In genomic region chr3:72496055-72496690, GRCh38 we compare ENCODE assay signal across 17 cellular contexts. TPM values are rescaled to one million over a fixed set of nuclear protein-coding genes. Genes with fewer than 3 reads are reported as not detected.
A peak's percentile ranks its signal among the peaks of the same experiment; 100 is the strongest.
DNase-seq lines count a peak whose midpoint lies in the region; ATAC-seq, FAIRE-seq and TF ChIP-seq lines count a peak whose summit lies in the region.
"Had no signal": no experiment of that assay in that cellular context is flagged by ENCODE, and none has a peak within 500 bp of the region (broad histone marks: within the 10 kb centered on the region; RNA-seq: fewer than 3 reads in every experiment).

No MANE protein-coding gene starts in this region.

- 0 out of 2 replicates have a peak, but pooled peaks cover 4% of the 10 kb centered on the region for H3K4me1 ChIP-seq in GM12878 (ENCODE audit: control insufficient read depth, insufficient read depth, low read length)

- DNase-seq in CD1c-positive myeloid dendritic cell (ENCODE audit: extremely low spot score) (peak; percentile 66), GM19239 (ENCODE audit: insufficient read length, low spot score) (peak; percentile 17), MV-4-11 (lab: John Stamatoyannopoulos, UW) (peak; percentile 93), GM12878 (ENCODE audit: low read depth, low spot score) (no peak), nucleus accumbens (lab: John Stamatoyannopoulos, UW) (no peak)
- DNase-seq: activated effector memory CD4-positive, alpha-beta T cell treated with anti-CD3 and anti-CD28 coated beads, Interleukin-2, amount 50 U/mL, for 16 hours; heart right ventricle; SHP77 treated with DMSO at 0.1 percent for 48 hours; T-helper 17 cell had no signal

- H2AFZ ChIP-seq in GM12878 (ENCODE audit: control insufficient read depth, low read depth, low read length): no peak overlapping the region

- SMC1A ChIA-PET in GM12878 (lab: Charles Lee; ENCODE audit: uncharacterized antibody, unreplicated experiment): interaction anchor here (0.5 to 1.6 kb wide), 10 partner anchors 9 to 252 kb away, joined by 3 to 5 read pairs (median 3); no protein-coding TSS in a partner anchor

- RAD21 ChIA-PET in GM12878 (lab: Charles Lee; ENCODE audit: unreplicated experiment): interaction anchor here (0.8 to 2.4 kb wide), 8 partner anchors 9 to 566 kb away, joined by 3 to 13 read pairs (median 4); no protein-coding TSS in a partner anchor

- no peaks in the 10 kb centered on the region for H3K36me3 ChIP-seq in GM12878 (ENCODE audit: control insufficient read depth in 2 of 2, insufficient read depth in 2 of 2, low read length in 1 of 2)
- H3K36me3 ChIP-seq: heart right ventricle, tibial nerve had no signal

- H3K27me3 ChIP-seq in GM12878 (replicated peaks in 1 of 2; ENCODE audit: control insufficient read depth in 2 of 2, insufficient read depth in 2 of 2, low read length in 1 of 2): no peaks in the 10 kb centered on the region
- H3K27me3 ChIP-seq: heart right ventricle, tibial nerve had no signal

- POLR2A ChIA-PET in GM12878 (lab: Charles Lee): interaction anchor here (0.6 to 1.3 kb wide), 8 partner anchors 10 to 549 kb away, joined by 3 to 11 read pairs (median 4); no protein-coding TSS in a partner anchor

- no peak for TF ChIP-seq POLR2A in GM12878 (IDR thresholded peaks at IDR 0.05; ENCODE audit: low read depth, low read length)

- TF ChIP-seq RAD21 in GM12878 (IDR thresholded peaks at IDR 0.05; ENCODE audit: insufficient read depth, low read depth, low read length): no peak

- WGBS in GM12878 (ENCODE audit: insufficient coverage, insufficient replicate concordance, low lambda C conversion rate, missing lambda C conversion rate): 34% methylated on average over 3 of the region's 4 CpGs

- FAIRE-seq in GM19239 (lab: Jason Lieb, UNC) (peak; percentile 71), GM12878 (lab: Jason Lieb, UNC) (no peak)

- in situ Hi-C loops in GM12878 (cut with MboI): no loop called here

- no peak overlapping the region for H3K4me3 ChIP-seq in GM12878
- H3K4me3 ChIP-seq: heart right ventricle, lung, smooth muscle cell, tibial nerve had no signal

- ATAC-seq in GM12878: peak; percentile 90
- no peak for ATAC-seq in GM21381 (IDR thresholded peaks at IDR 0.05; ENCODE audit: unreplicated experiment)
- ATAC-seq in HG02759 (IDR thresholded peaks at IDR 0.05; ENCODE audit: unreplicated experiment): no peak
- no peak for ATAC-seq in GM19455 (IDR thresholded peaks at IDR 0.05; ENCODE audit: unreplicated experiment)
- ATAC-seq: activated CD4-positive, CD25-positive, alpha-beta regulatory T cell treated with anti-CD3 and anti-CD28 coated beads, Interleukin-2, amount 50 U/mL, for 24 hours; heart right ventricle; natural killer cell treated with Interleukin-12 subunit alpha and Interleukin-12 subunit beta and Interleukin-15 and Interleukin-18, amount 100 ng/mL, for 72 hours; T-helper 17 cell had no signal

- H3K27ac ChIP-seq in GM12878 (ENCODE audit: control insufficient read depth, insufficient read depth): peak overlapping the region; percentile 33; the same call in 1 of the 2 replicates
- H3K27ac ChIP-seq: tibial nerve had no signal

- CTCF ChIA-PET in GM12878 (lab: Yijun Ruan, JAX): interaction anchor here (1.2 to 1.7 kb wide), 2 partner anchors 12 to 170 kb away, joined by 3 to 7 read pairs; no protein-coding TSS in a partner anchor

- no peak overlapping the region for H3K4me2 ChIP-seq in GM12878 (ENCODE audit: control insufficient read depth, insufficient read depth)
- H3K4me2 ChIP-seq: smooth muscle cell had no signal

- no peak overlapping the region for H3K9ac ChIP-seq in GM12878 (ENCODE audit: control insufficient read depth, insufficient read depth, low read length)

- intact Hi-C loops in GM12878 (cut with micrococcal nuclease; ENCODE audit: unreplicated experiment): no loop called here

- H3K79me2 ChIP-seq in GM12878 (ENCODE audit: control insufficient read depth, insufficient read depth, low read length): no peaks in the 10 kb centered on the region

- 0 out of 4 replicates have a peak, but pooled peaks of 1 of the 2 experiments have one; percentile 6 for TF ChIP-seq EP300 in GM12878 (IDR thresholded peaks at IDR 0.05; ENCODE audit: borderline replicate concordance in 1 of 2, control insufficient read depth in 1 of 2, low read depth in 2 of 2, low read length in 2 of 2)

- no peak for TF ChIP-seq CTCF in GM12878 (IDR thresholded peaks at IDR 0.05 in 2 of 3, conservative IDR thresholded peaks at IDR 0.05 in 1 of 3; ENCODE audit: control insufficient read depth in 2 of 3, extremely low read depth in 1 of 3, insufficient read depth in 1 of 3, low read depth in 3 of 3, low read length in 3 of 3)

- no peaks in the 10 kb centered on the region; the same call in 1 of the 3 replicates for H3K9me3 ChIP-seq in GM12878 (replicated peaks; ENCODE audit: control insufficient read depth, insufficient read depth, low read length)

- no TSS peak for BruUV-seq in GM12878 (replicated peaks; lab: Mats Ljungman, UMichigan)

- H4K20me1 ChIP-seq in GM12878 (ENCODE audit: control insufficient read depth, insufficient read depth): no peaks in the 10 kb centered on the region

TF ChIP-seq in GM12878, 131 proteins besides CTCF, POLR2A, EP300 and RAD21 (continues in another document):
- TF ChIP-seq ZNF592 (IDR thresholded peaks at IDR 0.05) (no peak), YY1 (IDR thresholded peaks at IDR 0.05; ENCODE audit: low read depth, low read length) (no peak), JUNB (IDR thresholded peaks at IDR 0.05) (no peak), NFYA (IDR thresholded peaks at IDR 0.05; ENCODE audit: borderline replicate concordance, low read depth, low read length) (no peak), BCL11A (IDR thresholded peaks at IDR 0.05; ENCODE audit: low read depth, low read length) (no peak), ESRRA (IDR thresholded peaks at IDR 0.05; ENCODE audit: low read length) (no peak), MEF2B (IDR thresholded peaks at IDR 0.05; ENCODE audit: partially characterized antibody, poor library complexity, severe bottlenecking) (peak; percentile 63), CHD1 (IDR thresholded peaks at IDR 0.05; ENCODE audit: low read depth, low read length) (no peak), SMC3 (IDR thresholded peaks at IDR 0.05; ENCODE audit: borderline replicate concordance, low read length) (0 out of 2 replicates have a peak, but pooled peaks have one; percentile 12), LARP7 (IDR thresholded peaks at IDR 0.05) (no peak), ATF7 (IDR thresholded peaks at IDR 0.05; ENCODE audit: low read depth) (no peak)

RNA-seq across cellular contexts. Expression of gene RYBP, which starts 49.8 kb away (rescaled TPM):
- 19.3 and 19.4 TPM in 2 replicates for total RNA-seq in GM12878 (2013; cell fraction: nucleolus; rRNA removed)
- total RNA-seq in GM12878 (2014; rRNA removed) (3.7 and 4.1 TPM in 2 replicates), GM12878 (2014; rRNA removed; fragmentation: Illumina TruSeq; extraction: Trizol) (6.6 and 6.8 TPM in 2 replicates), GM12878 (2021) (6.3 and 6.9 TPM in 2 replicates)
- polyA plus RNA-seq in GM12878 (2011; ENCODE audit: low read depth): 4.0 TPM
- polyA plus RNA-seq in GM12878 (2011; rRNA removed) (14.4 and 18.1 TPM in 2 replicates), GM12878 (2014; fragmentation: Illumina TruSeq; extraction: Trizol) (8.8 and 9.3 TPM in 2 replicates), GM12878 (2014; fragmentation: Nextera tagmentation; extraction: Ambion mirVana) (1 to 10 TPM; 2.4 to 3.3 TPM), GM12878 (2014; rRNA removed) (3.8 and 4.4 TPM in 2 replicates), GM12878 (2016; fragmentation: Nextera tagmentation; extraction: Ambion mirVana) (1 to 10 TPM; 1.2 to 1.3 TPM)
- polyA plus RNA-seq in GM12878 (2011; cell fraction: cytosol; rRNA removed): 4.8 and 6.7 TPM in 2 replicates
- 7.5 TPM in 2 replicates for polyA plus RNA-seq in GM12878 (2011; cell fraction: nucleus; rRNA removed)
- 6.3 and 9.8 TPM in 2 replicates for polyA plus RNA-seq in GM12878 (2012)
- 8.2 and 11.0 TPM in 2 replicates for polyA minus RNA-seq in GM12878 (2011; rRNA and poly(A)+ RNA removed)
- 4.9 and 5.8 TPM in 2 replicates for polyA minus RNA-seq in GM12878 (2011; cell fraction: cytosol; rRNA and poly(A)+ RNA removed)
- 7.7 and 9.3 TPM in 2 replicates for polyA minus RNA-seq in GM12878 (2011; cell fraction: nucleus; rRNA and poly(A)+ RNA removed)

Comparison
In these comparisons a context has a peak if more than half of its experiments do, and no peak if none do; other contexts are left out.
1. DNase-seq: peak in CD1c-positive myeloid dendritic cell (single experiment), GM19239 (single experiment) and MV-4-11 (single experiment); none in GM12878 (single experiment) and nucleus accumbens (0 of 56).